26 cellular contexts compared by ENCODE assay signal in the genomic region with DNA sequence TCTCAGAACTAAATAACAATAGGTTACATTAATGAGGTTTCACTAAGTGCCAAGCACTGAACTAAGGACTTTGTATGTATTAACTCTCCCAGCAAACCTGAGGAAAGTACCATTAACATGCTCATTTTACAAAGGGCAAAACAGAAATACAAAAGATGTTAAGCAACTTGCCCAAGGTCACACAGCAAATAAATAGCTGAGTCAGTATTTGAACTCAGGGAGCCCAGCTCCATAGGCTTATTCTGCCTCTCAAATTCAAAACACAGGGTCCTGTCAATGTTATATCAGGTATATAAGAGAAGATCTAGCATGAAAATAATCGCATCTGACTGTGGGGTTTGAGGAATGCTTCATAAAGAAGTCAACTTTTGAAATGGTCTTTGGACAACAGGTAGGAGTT. TPM values are rescaled to one million over a fixed set of nuclear protein-coding genes. Genes with fewer than 3 reads are reported as not detected.
DNase-seq lines count a peak whose midpoint lies in the region; ATAC-seq and TF ChIP-seq lines count a peak whose summit lies in the region.
"Had no signal": no experiment of that assay in that cellular context is flagged by ENCODE, and none has a peak within 500 bp of the region (broad histone marks: within the 10 kb centered on the region; RNA-seq: fewer than 3 reads in every experiment).

No MANE protein-coding gene starts in this region.

- H3K18ac ChIP-seq in neuronal stem cell (ENCODE audit: low read length), result no peak overlapping the region

- H3K79me1 ChIP-seq in neuronal stem cell (ENCODE audit: low read depth, low read length), result no peaks in the 10 kb centered on the region

- H3K9me3 Mint-ChIP-seq in Calu3 (ENCODE audit: low read depth, unreplicated experiment), result peaks cover 2% of the 10 kb centered on the region
- H3K9me3 Mint-ChIP-seq in mesothelial cell of epicardium, result peaks cover 11% of the 10 kb centered on the region
- H3K9me3 Mint-ChIP-seq in activated T-helper 1 cell treated with anti-CD3 and anti-CD28 coated beads, Interleukin-12 subunit alpha, Interleukin-12 subunit beta, Interleukin-2, Interleukin-4 antibody, amounts not matched to agents 30 ng/mL and 10 ng/mL and 1 ng/mL, durations not matched to agents 14 hours and 24 hours and 36 hours, result peaks cover 11% of the 10 kb centered on the region

- CTCF ChIA-PET in Calu3 (lab: Charles Lee), result interaction anchor here (1.4 to 1.6 kb wide), 2 partner anchors 14 to 40 kb away, joined by 3 to 4 read pairs; no protein-coding TSS in a partner anchor

- no peaks in the 10 kb centered on the region for H3K79me2 ChIP-seq in smooth muscle cell (ENCODE audit: low read depth)

- H3K27me3 ChIP-seq in brain microvascular endothelial cell (replicated peaks), result no peaks in the 10 kb centered on the region
- H3K27me3 ChIP-seq in smooth muscle cell (ENCODE audit: low read depth), result no peaks in the 10 kb centered on the region
- peaks cover 0 to 2% (median 0%) of the 10 kb centered on the region in 3 experiments for H3K27me3 ChIP-seq in neuronal stem cell (ENCODE audit: control insufficient read depth in 3 of 3, insufficient read depth in 3 of 3, low read depth in 1 of 3, low read length in 3 of 3)
- H3K27me3 ChIP-seq: left lung had no signal

- no peak overlapping the region for H3K9ac ChIP-seq in smooth muscle cell (ENCODE audit: low read depth)
- H3K9ac ChIP-seq in neuronal stem cell (ENCODE audit: low read depth, low read length, poor library complexity), result no peak overlapping the region

- H3K4me3 Mint-ChIP-seq in Calu3 (ENCODE audit: low read depth, unreplicated experiment), result no peak overlapping the region
- no peak overlapping the region for H3K4me3 Mint-ChIP-seq in mesothelial cell of epicardium
- H3K4me3 Mint-ChIP-seq in activated T-helper 1 cell treated with anti-CD3 and anti-CD28 coated beads, Interleukin-12 subunit alpha, Interleukin-12 subunit beta, Interleukin-2, Interleukin-4 antibody, amounts not matched to agents 30 ng/mL and 10 ng/mL and 1 ng/mL, durations not matched to agents 14 hours and 24 hours and 36 hours, result no peak overlapping the region
- H3K4me3 Mint-ChIP-seq: activated CD4-positive, alpha-beta memory T cell treated with anti-CD3 and anti-CD28 coated beads for 36 hours; activated naive CD4-positive, alpha-beta T cell treated with anti-CD3 and anti-CD28 coated beads for 36 hours; CD8-positive, alpha-beta memory T cell; naive B cell; stimulated activated naive B cell treated with anti-CD40 and anti-IgM and Interleukin-4, amounts not matched to agents 10 μg/mL and 1 μg/mL and 100 μg/mL, for 72 hours had no signal

- H2AFZ ChIP-seq in smooth muscle cell (ENCODE audit: low read depth) (no peak overlapping the region), neuronal stem cell (ENCODE audit: low read length) (no peak overlapping the region)

- DNase-seq in Calu3, result no peak
- no peak for DNase-seq in brain microvascular endothelial cell
- DNase-seq in mesothelial cell of epicardium (ENCODE audit: low spot score in 2 of 2, unreplicated experiment in 2 of 2), result no peak
- no peak for DNase-seq in smooth muscle cell (lab: John Stamatoyannopoulos, UW; ENCODE audit: unreplicated experiment)
- DNase-seq in neuronal stem cell (ENCODE audit: low spot score), result no peak
- no peak for DNase-seq in COLO668 (lab: John Stamatoyannopoulos, UW; ENCODE audit: unreplicated experiment)
- DNase-seq in activated T-helper 1 cell treated with anti-CD3 and anti-CD28 coated beads, Interleukin-12 subunit alpha, Interleukin-12 subunit beta, Interleukin-2, Interleukin-4 antibody, amounts not matched to agents 30 ng/mL and 10 ng/mL and 1 ng/mL, durations not matched to agents 14 hours and 24 hours and 36 hours (ENCODE audit: low spot score), result no peak
- DNase-seq in left ventricle myocardium superior, result no peak
- DNase-seq: activated CD4-positive, alpha-beta memory T cell treated with anti-CD3 and anti-CD28 coated beads for 36 hours; activated CD8-positive, alpha-beta memory T cell treated with anti-CD3 and anti-CD28 coated beads, Interleukin-2, amount 50 U/mL, for 48 hours; activated naive CD4-positive, alpha-beta T cell treated with anti-CD3 and anti-CD28 coated beads for 36 hours; CD8-positive, alpha-beta memory T cell; hypothalamus; left lung; naive B cell; NCI-H146; NCI-H2107; NCI-H345; NCI-H69; Right ventricle myocardium superior; stimulated activated naive B cell treated with anti-CD40 and anti-IgM and Interleukin-4, amounts not matched to agents 10 μg/mL and 1 μg/mL and 100 μg/mL, for 72 hours; substantia nigra; T-helper 2 cell had no signal

- no peak overlapping the region for H2AK5ac ChIP-seq in neuronal stem cell (ENCODE audit: low read depth, low read length)

- H3K4me1 ChIP-seq in smooth muscle cell (ENCODE audit: low read depth) (peaks cover 27% of the 10 kb centered on the region), neuronal stem cell (ENCODE audit: control insufficient read depth in 2 of 2, insufficient read depth in 1 of 2, low read depth in 1 of 2, low read length in 2 of 2) (peaks cover 0 to under 1% of the 10 kb centered on the region in 2 donors)
- H3K4me1 ChIP-seq: HAP-1 had no signal

- no peak overlapping the region for H3K14ac ChIP-seq in neuronal stem cell (ENCODE audit: low read length)

- no peak overlapping the region for H2BK15ac ChIP-seq in neuronal stem cell (ENCODE audit: low read length)

- no peak for TF ChIP-seq CTCF in Calu3 (IDR thresholded peaks at IDR 0.05; ENCODE audit: unreplicated experiment)
- no peak for TF ChIP-seq CTCF in brain microvascular endothelial cell (IDR thresholded peaks at IDR 0.05; ENCODE audit: low read depth, low read length, missing control alignments)
- no peak for TF ChIP-seq CTCF in mesothelial cell of epicardium (IDR thresholded peaks at IDR 0.05; ENCODE audit: unreplicated experiment)
- TF ChIP-seq CTCF in smooth muscle cell (IDR thresholded peaks at IDR 0.05; ENCODE audit: borderline replicate concordance, insufficient read depth, poor library complexity, severe bottlenecking), result no peak

- intact Hi-C loops in Calu3 (cut with micrococcal nuclease; ENCODE audit: unreplicated experiment) (no loop called here), left ventricle myocardium superior (cut with micrococcal nuclease) (no loop called here)
- intact Hi-C loops in activated T-helper 1 cell treated with anti-CD3 and anti-CD28 coated beads, Interleukin-12 subunit alpha, Interleukin-12 subunit beta, Interleukin-2, Interleukin-4 antibody, amounts not matched to agents 30 ng/mL and 10 ng/mL and 1 ng/mL, durations not matched to agents 14 hours and 24 hours and 36 hours (cut with micrococcal nuclease), result no loop called here

- H3K36me3 ChIP-seq in brain microvascular endothelial cell (replicated peaks) (no peaks in the 10 kb centered on the region), smooth muscle cell (ENCODE audit: low read depth) (no peaks in the 10 kb centered on the region), neuronal stem cell (replicated peaks in 1 of 2; ENCODE audit: control insufficient read depth in 2 of 2, insufficient read depth in 2 of 2, low read length in 2 of 2) (no peaks in the 10 kb centered on the region)
- H3K36me3 ChIP-seq: HAP-1, left lung had no signal

- H3K36me3 Mint-ChIP-seq in Calu3 (ENCODE audit: insufficient read depth, unreplicated experiment) (peaks cover 5% of the 10 kb centered on the region), mesothelial cell of epicardium (peaks cover 11% of the 10 kb centered on the region)
- H3K36me3 Mint-ChIP-seq in activated T-helper 1 cell treated with anti-CD3 and anti-CD28 coated beads, Interleukin-12 subunit alpha, Interleukin-12 subunit beta, Interleukin-2, Interleukin-4 antibody, amounts not matched to agents 30 ng/mL and 10 ng/mL and 1 ng/mL, durations not matched to agents 14 hours and 24 hours and 36 hours (ENCODE audit: low read depth), result no peaks in the 10 kb centered on the region
- H3K36me3 Mint-ChIP-seq: activated CD4-positive, alpha-beta memory T cell treated with anti-CD3 and anti-CD28 coated beads for 36 hours; stimulated activated naive B cell treated with anti-CD40 and anti-IgM and Interleukin-4, amounts not matched to agents 10 μg/mL and 1 μg/mL and 100 μg/mL, for 72 hours had no signal

- H2BK5ac ChIP-seq in neuronal stem cell (ENCODE audit: low read length), result no peak overlapping the region

- no peak for ATAC-seq in left ventricle myocardium superior
- ATAC-seq: activated CD4-positive, CD25-positive, alpha-beta regulatory T cell treated with anti-CD3 and anti-CD28 coated beads, Interleukin-2, amount 50 U/mL, for 24 hours; left lung had no signal

- in situ Hi-C loops in brain microvascular endothelial cell (cut with HindIII; ENCODE audit: low pct_ligation_motif_present, low sequenced_read_pairs), result no loop called here

- H3F3A ChIP-seq in smooth muscle cell (ENCODE audit: low read depth), result peaks cover 40% of the 10 kb centered on the region

- H3K27ac ChIP-seq in brain microvascular endothelial cell, result peak overlapping the region; percentile 94
- H3K27ac ChIP-seq in smooth muscle cell (ENCODE audit: low read depth), result peak overlapping the region; percentile 93
- no peak overlapping the region for H3K27ac ChIP-seq in neuronal stem cell (replicated peaks; ENCODE audit: low read length)
- H3K27ac ChIP-seq: left lung had no signal

- H2BK120ac ChIP-seq in neuronal stem cell (ENCODE audit: low read depth, low read length), result no peak overlapping the region

- H3K27ac Mint-ChIP-seq in Calu3 (ENCODE audit: unreplicated experiment), result peak overlapping the region; percentile 93
- peak overlapping the region; percentile 90 for H3K27ac Mint-ChIP-seq in mesothelial cell of epicardium
- no peak overlapping the region for H3K27ac Mint-ChIP-seq in activated T-helper 1 cell treated with anti-CD3 and anti-CD28 coated beads, Interleukin-12 subunit alpha, Interleukin-12 subunit beta, Interleukin-2, Interleukin-4 antibody, amounts not matched to agents 30 ng/mL and 10 ng/mL and 1 ng/mL, durations not matched to agents 14 hours and 24 hours and 36 hours
- H3K27ac Mint-ChIP-seq: activated CD4-positive, alpha-beta memory T cell treated with anti-CD3 and anti-CD28 coated beads for 36 hours; activated naive CD4-positive, alpha-beta T cell treated with anti-CD3 and anti-CD28 coated beads for 36 hours; CD8-positive, alpha-beta memory T cell; naive B cell; stimulated activated naive B cell treated with anti-CD40 and anti-IgM and Interleukin-4, amounts not matched to agents 10 μg/mL and 1 μg/mL and 100 μg/mL, for 72 hours had no signal

- H3K4me1 Mint-ChIP-seq in Calu3 (ENCODE audit: low read depth, unreplicated experiment) (peaks cover 45% of the 10 kb centered on the region), mesothelial cell of epicardium (peaks cover 51% of the 10 kb centered on the region)
- H3K4me1 Mint-ChIP-seq in activated T-helper 1 cell treated with anti-CD3 and anti-CD28 coated beads, Interleukin-12 subunit alpha, Interleukin-12 subunit beta, Interleukin-2, Interleukin-4 antibody, amounts not matched to agents 30 ng/mL and 10 ng/mL and 1 ng/mL, durations not matched to agents 14 hours and 24 hours and 36 hours (ENCODE audit: low read depth), result no peaks in the 10 kb centered on the region
- H3K4me1 Mint-ChIP-seq: CD8-positive, alpha-beta memory T cell; naive B cell had no signal

- H3K9me3 ChIP-seq in smooth muscle cell (replicated peaks; ENCODE audit: low read depth) (no peaks in the 10 kb centered on the region), neuronal stem cell (replicated peaks in 1 of 2; ENCODE audit: control insufficient read depth in 2 of 2, insufficient read depth in 1 of 2, low read depth in 1 of 2, low read length in 2 of 2) (no peaks in the 10 kb centered on the region)
- H3K9me3 ChIP-seq: HAP-1 had no signal

- H3K4ac ChIP-seq in neuronal stem cell (ENCODE audit: low read length), result no peak overlapping the region

- H3K4me3 ChIP-seq in brain microvascular endothelial cell (ENCODE audit: low read depth, low read length), result no peak overlapping the region
- H3K4me3 ChIP-seq in smooth muscle cell, result no peak overlapping the region
- no peak overlapping the region for H3K4me3 ChIP-seq in neuronal stem cell (ENCODE audit: low read length in 2 of 2)
- H3K4me3 ChIP-seq: HAP-1, left lung, skin epidermis had no signal

- H4K91ac ChIP-seq in neuronal stem cell (ENCODE audit: low read depth, low read length, poor library complexity), result no peak overlapping the region

- H3K27me3 Mint-ChIP-seq in Calu3 (ENCODE audit: unreplicated experiment), result no peaks in the 10 kb centered on the region
- no peaks in the 10 kb centered on the region for H3K27me3 Mint-ChIP-seq in mesothelial cell of epicardium (ENCODE audit: low read depth)
- no peaks in the 10 kb centered on the region for H3K27me3 Mint-ChIP-seq in activated T-helper 1 cell treated with anti-CD3 and anti-CD28 coated beads, Interleukin-12 subunit alpha, Interleukin-12 subunit beta, Interleukin-2, Interleukin-4 antibody, amounts not matched to agents 30 ng/mL and 10 ng/mL and 1 ng/mL, durations not matched to agents 14 hours and 24 hours and 36 hours (ENCODE audit: insufficient read depth)

- no peaks in the 10 kb centered on the region for H4K20me1 ChIP-seq in smooth muscle cell (ENCODE audit: low read depth)

- 97% methylated on average over 1 of the region's 1 CpG for WGBS in smooth muscle cell (ENCODE audit: low lambda C conversion rate)
- WGBS in neuronal stem cell (ENCODE audit: extremely low coverage in 2 of 2, insufficient read length in 2 of 2, insufficient replicate concordance in 1 of 2), 2 donors, result no CpG with 5 or more reads among the region's 1 CpG

- H2BK12ac ChIP-seq in neuronal stem cell (ENCODE audit: low read length), result no peak overlapping the region

- no peak overlapping the region for H3K4me2 ChIP-seq in smooth muscle cell
- H3K4me2 ChIP-seq in neuronal stem cell (ENCODE audit: insufficient read depth, low read length, poor library complexity, severe bottlenecking), result no peak overlapping the region

- no TSS peak for BruUV-seq in Calu3 (replicated peaks; lab: Mats Ljungman, UMichigan)

- H4K8ac ChIP-seq in neuronal stem cell (ENCODE audit: low read depth, low read length), result no peak overlapping the region

- no peak overlapping the region for H3K23ac ChIP-seq in neuronal stem cell (ENCODE audit: low read depth, low read length, poor library complexity)

RNA-seq across cellular contexts. Expression of gene PPP1R3C, which starts 29.7 kb away (rescaled TPM):
- total RNA-seq in Calu3 (2022) (5.5 and 7.8 TPM in 2 replicates), mesothelial cell of epicardium (9.2 to 9.9 TPM (median 9.7 TPM) in 3 replicates), smooth muscle cell (31.6 and 42.1 TPM in 2 replicates), left ventricle myocardium superior (180 TPM)
- 14.4 and 18.2 TPM in 2 replicates for polyA plus RNA-seq in smooth muscle cell
- polyA plus RNA-seq in neuronal stem cell (2013, experiment 1 of 2), result 3.3 TPM
- 3.4 TPM for polyA plus RNA-seq in neuronal stem cell (2013, experiment 2 of 2)
- total RNA-seq in activated T-helper 1 cell treated with anti-CD3 and anti-CD28 coated beads, Interleukin-12 subunit alpha, Interleukin-12 subunit beta, Interleukin-2, Interleukin-4 antibody, amounts not matched to agents 30 ng/mL and 10 ng/mL and 1 ng/mL, durations not matched to agents 14 hours and 24 hours and 36 hours, result not detected in 2 replicates
- total RNA-seq: CD8-positive, alpha-beta memory T cell had no signal
- polyA plus RNA-seq: CD8-positive, alpha-beta memory T cell had no signal
